Comparison of ENCODE assay signal across 15 cellular contexts in genomic region chr17:47120521-47121095, GRCh38.
DNase-seq lines count a peak whose midpoint lies in the region; ATAC-seq and TF ChIP-seq lines count a peak whose summit lies in the region.
"Had no signal": no experiment of that assay in that cellular context is flagged by ENCODE, and none has a peak within 500 bp of the region (broad histone marks: within the 10 kb centered on the region; RNA-seq: fewer than 3 reads in every experiment).

No MANE protein-coding gene starts in this region.

- H3K4me3 Mint-ChIP-seq in HFFc6 (peak overlapping the region; percentile 58), osteocyte (ENCODE audit: unreplicated experiment) (no peak overlapping the region)

- no peaks in the 10 kb centered on the region for H3K9me3 ChIP-seq in SK-N-SH
- H3K9me3 ChIP-seq: adrenal gland, suprapubic skin had no signal

- no peak for TF ChIP-seq RAD21 in SK-N-SH (IDR thresholded peaks at IDR 0.05; ENCODE audit: low read length)

- H3K9ac ChIP-seq in SK-N-SH, result no peak overlapping the region

- WGBS in SK-N-SH (ENCODE audit: low lambda C conversion rate), result 94% methylated on average over 5 of the region's 5 CpGs

- H3K27me3 ChIP-seq in SK-N-SH (ENCODE audit: insufficient read depth), result no peaks in the 10 kb centered on the region
- H3K27me3 ChIP-seq in brain microvascular endothelial cell (replicated peaks), result no peaks in the 10 kb centered on the region
- H3K27me3 ChIP-seq: adrenal gland, suprapubic skin had no signal

- in situ Hi-C loops in brain microvascular endothelial cell (cut with HindIII; ENCODE audit: low pct_ligation_motif_present, low sequenced_read_pairs), result no loop called here

- H3K27ac ChIP-seq in SK-N-SH (ENCODE audit: low read depth in 2 of 2, low read length in 1 of 2) (peak overlapping the region in 1 of 2 experiments; percentile 66; a peak in 2 of 4 replicates), brain microvascular endothelial cell (peak overlapping the region; percentile 41)
- H3K27ac ChIP-seq: 22Rv1, suprapubic skin had no signal

- H4K20me1 ChIP-seq in SK-N-SH (ENCODE audit: insufficient read depth), result peaks cover 10% of the 10 kb centered on the region; the same call in 1 of the 2 replicates

- no peaks in the 10 kb centered on the region for H3K9me2 ChIP-seq in SK-N-SH

- peaks cover 38 to 80% of the 10 kb centered on the region in 2 experiments for H3K36me3 ChIP-seq in SK-N-SH (replicated peaks in 1 of 2; ENCODE audit: control insufficient read depth in 1 of 2, insufficient read depth in 2 of 2, low read length in 1 of 2)
- H3K36me3 ChIP-seq in brain microvascular endothelial cell (replicated peaks), result peaks cover 26% of the 10 kb centered on the region

- H3K27me3 Mint-ChIP-seq in HFFc6 (ENCODE audit: insufficient read depth) (no peaks in the 10 kb centered on the region), osteocyte (ENCODE audit: unreplicated experiment) (no peaks in the 10 kb centered on the region)
- H3K27me3 Mint-ChIP-seq: progenitor cell of endocrine pancreas had no signal

- TF ChIP-seq CTCF in SK-N-SH (IDR thresholded peaks at IDR 0.05) (no peak), HFFc6 (IDR thresholded peaks at IDR 0.05) (no peak), brain microvascular endothelial cell (IDR thresholded peaks at IDR 0.05; ENCODE audit: low read depth, low read length, missing control alignments) (no peak), osteocyte (IDR thresholded peaks at IDR 0.05) (no peak)

- no peak overlapping the region for H2AFZ ChIP-seq in SK-N-SH (ENCODE audit: low read depth)

- CTCF ChIA-PET in SK-N-SH (lab: Yijun Ruan, JAX), result interaction anchor here (0.7 to 1.2 kb wide), 3 partner anchors 42 to 195 kb away, joined by 3 read pairs; no protein-coding TSS in a partner anchor

- no peak for DNase-seq in SK-N-SH
- peak; percentile 84 for DNase-seq in HFFc6
- peak; percentile 59 for DNase-seq in brain microvascular endothelial cell
- no peak for DNase-seq in osteocyte (ENCODE audit: extremely low spot score, unreplicated experiment)
- no peak for DNase-seq in inferior parietal cortex (ENCODE audit: extremely low spot score)
- no peak for DNase-seq in NCI-H1105 (lab: John Stamatoyannopoulos, UW)
- DNase-seq in DMS 273 (lab: John Stamatoyannopoulos, UW; ENCODE audit: unreplicated experiment), result no peak
- DNase-seq: erythroblast, hippocampal formation had no signal

- peaks cover 39% of the 10 kb centered on the region for H3K4me1 Mint-ChIP-seq in HFFc6 (ENCODE audit: low read depth)
- peaks cover 31% of the 10 kb centered on the region for H3K4me1 Mint-ChIP-seq in osteocyte (ENCODE audit: unreplicated experiment)

- H3K4me3 ChIP-seq in SK-N-SH (ENCODE audit: low read depth in 2 of 2, low read length in 1 of 2) (no peak overlapping the region), brain microvascular endothelial cell (ENCODE audit: low read depth, low read length) (no peak overlapping the region)
- H3K4me3 ChIP-seq: adrenal gland, suprapubic skin had no signal

- ATAC-seq in SK-N-SH treated with all-trans-retinoic acid at 6 μM for 48 hours, result peak; percentile 34
- ATAC-seq: Right ventricle myocardium inferior had no signal

- peaks cover 65% of the 10 kb centered on the region for H3F3A ChIP-seq in SK-N-SH (replicated peaks; ENCODE audit: insufficient read depth)

- POLR2A ChIA-PET in SK-N-SH (lab: Yijun Ruan, JAX), result interaction anchor here (1.0 kb wide), 1 partner anchor 13 kb away, joined by 3 read pairs; no protein-coding TSS in a partner anchor

- no peaks in the 10 kb centered on the region for H3K79me2 ChIP-seq in SK-N-SH (ENCODE audit: insufficient read depth)

- no peak for TF ChIP-seq EP300 in SK-N-SH (IDR thresholded peaks at IDR 0.05; ENCODE audit: borderline replicate concordance in 1 of 2, low read depth in 1 of 2, low read length in 1 of 2)

- no peak overlapping the region for H3K4me2 ChIP-seq in SK-N-SH

- peaks cover 0 to 16% of the 10 kb centered on the region in 2 experiments; a peak in 1 of 4 replicates for H3K4me1 ChIP-seq in SK-N-SH (ENCODE audit: control insufficient read depth in 1 of 2, insufficient read depth in 2 of 2, low read depth in 1 of 2, low read length in 1 of 2)
- H3K4me1 ChIP-seq: suprapubic skin had no signal

- H3K9me3 Mint-ChIP-seq in HFFc6 (no peaks in the 10 kb centered on the region), osteocyte (ENCODE audit: unreplicated experiment) (no peaks in the 10 kb centered on the region)

- H3K27ac Mint-ChIP-seq in HFFc6, result peak overlapping the region; percentile 79
- peak overlapping the region; percentile 76 for H3K27ac Mint-ChIP-seq in osteocyte (ENCODE audit: unreplicated experiment)
- H3K27ac Mint-ChIP-seq: progenitor cell of endocrine pancreas had no signal

- H3K36me3 Mint-ChIP-seq in HFFc6 (ENCODE audit: low read depth) (peaks cover 24% of the 10 kb centered on the region), osteocyte (ENCODE audit: unreplicated experiment) (peaks cover 39% of the 10 kb centered on the region)

TF ChIP-seq in SK-N-SH treated with all-trans-retinoic acid at 6 μM for 48 hours, 23 proteins besides CTCF, POLR2A, EP300 and RAD21 (continues in another document):
- TF ChIP-seq ZNF70 (CRISPR knock-in tag; IDR thresholded peaks at IDR 0.05), result no peak
- no peak for TF ChIP-seq TSHZ2 (CRISPR knock-in tag; IDR thresholded peaks at IDR 0.05)
- TF ChIP-seq RARB (CRISPR knock-in tag; IDR thresholded peaks at IDR 0.05), result no peak
- TF ChIP-seq ZNF565 (CRISPR knock-in tag; conservative IDR thresholded peaks at IDR 0.05; ENCODE audit: low read depth), result no peak
- TF ChIP-seq ZFP3 (CRISPR knock-in tag; IDR thresholded peaks at IDR 0.05), result no peak
- no peak for TF ChIP-seq SNAI2 (CRISPR knock-in tag; IDR thresholded peaks at IDR 0.05)
- TF ChIP-seq PPARA (CRISPR knock-in tag; IDR thresholded peaks at IDR 0.05; ENCODE audit: borderline replicate concordance), result no peak
- no peak for TF ChIP-seq ZC3H10 (CRISPR knock-in tag; IDR thresholded peaks at IDR 0.05)
- TF ChIP-seq ESRRG (CRISPR knock-in tag; IDR thresholded peaks at IDR 0.05), result no peak
- no peak for TF ChIP-seq ISL1 (CRISPR knock-in tag; IDR thresholded peaks at IDR 0.05)

TF ChIP-seq in SK-N-SH, 30 proteins besides CTCF, POLR2A, EP300 and RAD21 (continues in another document):
- no peak for TF ChIP-seq RFX5 (IDR thresholded peaks at IDR 0.05; ENCODE audit: low read length)
- no peak for TF ChIP-seq RXRA (IDR thresholded peaks at IDR 0.05; ENCODE audit: borderline replicate concordance, low read depth)
- no peak for TF ChIP-seq SIN3A (IDR thresholded peaks at IDR 0.05; ENCODE audit: borderline replicate concordance, low read depth, low read length)
- TF ChIP-seq TCF12 (IDR thresholded peaks at IDR 0.05), result no peak
- no peak for TF ChIP-seq ELF1 (IDR thresholded peaks at IDR 0.05)
- TF ChIP-seq YY1 (IDR thresholded peaks at IDR 0.05; ENCODE audit: low read depth), result no peak
- TF ChIP-seq FOXJ3 (CRISPR knock-in tag; IDR thresholded peaks at IDR 0.05), result no peak
- no peak for TF ChIP-seq FOXM1 (IDR thresholded peaks at IDR 0.05; ENCODE audit: low read depth)
- no peak for TF ChIP-seq POLR2AphosphoS5 (IDR thresholded peaks at IDR 0.05; ENCODE audit: low read depth, low read length)
- TF ChIP-seq CHD2 (IDR thresholded peaks at IDR 0.05; ENCODE audit: low read length, partially characterized antibody), result no peak
- no peak for TF ChIP-seq RCOR1 (IDR thresholded peaks at IDR 0.05; ENCODE audit: low read length)
- no peak for TF ChIP-seq GABPA (IDR thresholded peaks at IDR 0.05; ENCODE audit: low read depth)
- TF ChIP-seq PBX3 (IDR thresholded peaks at IDR 0.05), result no peak
- TF ChIP-seq IRF3 (IDR thresholded peaks at IDR 0.05; ENCODE audit: low read depth, low read length), result no peak
- TF ChIP-seq USF1 (IDR thresholded peaks at IDR 0.05; ENCODE audit: borderline replicate concordance, low read depth), result no peak
- TF ChIP-seq MEF2A (IDR thresholded peaks at IDR 0.05; ENCODE audit: borderline replicate concordance, low read depth), result no peak

Comparison
In these comparisons a context has a peak if more than half of its experiments do, and no peak if none do; other contexts are left out.
1. DNase-seq: peak in HFFc6 (single experiment) and brain microvascular endothelial cell (single experiment); none in SK-N-SH (single experiment), osteocyte (single experiment), inferior parietal cortex (single experiment), NCI-H1105 (single experiment) and DMS 273 (single experiment).